ENCODE assay signal across 20 cellular contexts in genomic region chr17:43852571-43852970, GRCh38. TPM values are rescaled to one million over a fixed set of nuclear protein-coding genes. Genes with fewer than 3 reads are reported as not detected.
A peak's percentile ranks its signal among the peaks of the same experiment; 100 is the strongest.
DNase-seq lines count a peak whose midpoint lies in the region; ATAC-seq and TF ChIP-seq lines count a peak whose summit lies in the region.
"Had no signal": no experiment of that assay in that cellular context is flagged by ENCODE, and none has a peak within 500 bp of the region (broad histone marks: within the 10 kb centered on the region; RNA-seq: fewer than 3 reads in every experiment).

No MANE protein-coding gene starts in this region.

- no peaks in the 10 kb centered on the region for H3F3A ChIP-seq in neural progenitor cell (ENCODE audit: low read depth)

- H3K27ac Mint-ChIP-seq in neural progenitor cell: peak overlapping the region; percentile 57
- no peak overlapping the region for H3K27ac Mint-ChIP-seq in activated naive CD4-positive, alpha-beta T cell treated with anti-CD3 and anti-CD28 coated beads for 36 hours
- H3K27ac Mint-ChIP-seq: CD4-positive, alpha-beta T cell had no signal

- no peaks in the 10 kb centered on the region for H4K20me1 ChIP-seq in neural progenitor cell (ENCODE audit: low read depth)
- H4K20me1 ChIP-seq: BLaER1 treated with 17β-estradiol and CSF1 and Interleukin-3, amounts not matched to agents 10 nM and 100 nM had no signal

- no peak overlapping the region for H3K27ac ChIP-seq in right atrium auricular region
- no peak overlapping the region for H3K27ac ChIP-seq in neural progenitor cell
- peak overlapping the region; percentile 30 for H3K27ac ChIP-seq in subcutaneous abdominal adipose tissue (ENCODE audit: low read depth, low read length)
- H3K27ac ChIP-seq: 22Rv1; BLaER1 treated with 17β-estradiol and CSF1 and Interleukin-3, amounts not matched to agents 10 nM and 100 nM had no signal

- no peak overlapping the region for H2AFZ ChIP-seq in neural progenitor cell (replicated peaks)

- TF ChIP-seq CTCF in right atrium auricular region (IDR thresholded peaks at IDR 0.05) (no peak), neural progenitor cell (IDR thresholded peaks at IDR 0.05) (no peak)

- peaks cover 4% of the 10 kb centered on the region for H3K4me1 Mint-ChIP-seq in neural progenitor cell
- H3K4me1 Mint-ChIP-seq in activated naive CD4-positive, alpha-beta T cell treated with anti-CD3 and anti-CD28 coated beads for 36 hours (ENCODE audit: low read depth): no peaks in the 10 kb centered on the region

- H3K4me3 Mint-ChIP-seq in neural progenitor cell: no peak overlapping the region
- H3K4me3 Mint-ChIP-seq in activated naive CD4-positive, alpha-beta T cell treated with anti-CD3 and anti-CD28 coated beads for 36 hours: no peak overlapping the region
- H3K4me3 Mint-ChIP-seq: CD14-positive monocyte; CD4-positive, alpha-beta T cell had no signal

- H3K9me3 ChIP-seq in right atrium auricular region: no peaks in the 10 kb centered on the region
- H3K9me3 ChIP-seq in neural progenitor cell (ENCODE audit: low read depth): no peaks in the 10 kb centered on the region
- no peaks in the 10 kb centered on the region for H3K9me3 ChIP-seq in subcutaneous abdominal adipose tissue (ENCODE audit: control insufficient read depth in 5 of 5, low read length in 5 of 5)
- H3K9me3 ChIP-seq: BE2C had no signal

- no peaks in the 10 kb centered on the region for H3K36me3 Mint-ChIP-seq in neural progenitor cell
- H3K36me3 Mint-ChIP-seq in activated naive CD4-positive, alpha-beta T cell treated with anti-CD3 and anti-CD28 coated beads for 36 hours (ENCODE audit: low read depth): no peaks in the 10 kb centered on the region
- H3K36me3 Mint-ChIP-seq: CD14-positive monocyte had no signal

- H3K4me3 ChIP-seq in right atrium auricular region (no peak overlapping the region), neural progenitor cell (no peak overlapping the region), subcutaneous abdominal adipose tissue (ENCODE audit: low read depth in 1 of 5, low read length in 5 of 5) (peak overlapping the region in 1 of 5 donors; percentile 28)
- H3K4me3 ChIP-seq: BLaER1 treated with 17β-estradiol and CSF1 and Interleukin-3, amounts not matched to agents 10 nM and 100 nM had no signal

- no peak for ATAC-seq in Right ventricle myocardium inferior

- H3K36me3 ChIP-seq in right atrium auricular region: no peaks in the 10 kb centered on the region
- no peaks in the 10 kb centered on the region for H3K36me3 ChIP-seq in neural progenitor cell
- peaks cover 0 to 12% (median 0%) of the 10 kb centered on the region in 5 donors for H3K36me3 ChIP-seq in subcutaneous abdominal adipose tissue (ENCODE audit: control insufficient read depth in 5 of 5, insufficient read depth in 5 of 5, low read length in 5 of 5)
- H3K36me3 ChIP-seq: BE2C; BLaER1 treated with 17β-estradiol and CSF1 and Interleukin-3, amounts not matched to agents 10 nM and 100 nM had no signal

- H3K79me2 ChIP-seq in neural progenitor cell (ENCODE audit: low read depth): no peaks in the 10 kb centered on the region

- CTCF ChIA-PET in activated naive CD4-positive, alpha-beta T cell treated with anti-CD3 and anti-CD28 coated beads for 36 hours (lab: Charles Lee): no interaction called here

- H3K4me1 ChIP-seq in right atrium auricular region (peaks cover 0 to 8% of the 10 kb centered on the region in 2 donors), neural progenitor cell (no peaks in the 10 kb centered on the region), subcutaneous abdominal adipose tissue (ENCODE audit: control insufficient read depth in 5 of 5, insufficient read depth in 5 of 5, low read length in 5 of 5) (peaks cover 0 to 63% (median 22%) of the 10 kb centered on the region in 5 donors)
- H3K4me1 ChIP-seq: BE2C had no signal

- H3K27me3 ChIP-seq in right atrium auricular region (no peaks in the 10 kb centered on the region), neural progenitor cell (no peaks in the 10 kb centered on the region), subcutaneous abdominal adipose tissue (ENCODE audit: control insufficient read depth in 5 of 5, insufficient read depth in 4 of 5, low read length in 5 of 5) (peaks cover 6 to 24% (median 14%) of the 10 kb centered on the region in 5 donors)
- H3K27me3 ChIP-seq: BE2C; BLaER1 treated with 17β-estradiol and CSF1 and Interleukin-3, amounts not matched to agents 10 nM and 100 nM had no signal

- peak; percentile 11 for DNase-seq in Right ventricle myocardium inferior (ENCODE audit: missing footprints)
- DNase-seq in right atrium auricular region (ENCODE audit: low spot score): no peak
- DNase-seq in neural progenitor cell (ENCODE audit: low spot score): no peak
- no peak for DNase-seq in NCI-H345 treated with DMSO at 0.1 percent for 48 hours (lab: John Stamatoyannopoulos, UW; ENCODE audit: unreplicated experiment)
- DNase-seq in activated naive CD4-positive, alpha-beta T cell treated with anti-CD3 and anti-CD28 coated beads for 36 hours: no peak
- DNase-seq: AML-193; BE2C; Calu3; CD4-positive, alpha-beta T cell; COR-L47; DMS53; DMS79 treated with DMSO at 0.1 percent for 48 hours; GF-D8; GOT3; HCEC 1CT had no signal

- H3K9me3 Mint-ChIP-seq in neural progenitor cell: no peaks in the 10 kb centered on the region
- no peaks in the 10 kb centered on the region for H3K9me3 Mint-ChIP-seq in activated naive CD4-positive, alpha-beta T cell treated with anti-CD3 and anti-CD28 coated beads for 36 hours
- H3K9me3 Mint-ChIP-seq: CD4-positive, alpha-beta T cell had no signal

- no peak overlapping the region for H3K4me2 ChIP-seq in neural progenitor cell

- H3K27me3 Mint-ChIP-seq in neural progenitor cell (ENCODE audit: insufficient read depth, low read depth): peaks cover 4% of the 10 kb centered on the region
- peaks cover 6% of the 10 kb centered on the region for H3K27me3 Mint-ChIP-seq in activated naive CD4-positive, alpha-beta T cell treated with anti-CD3 and anti-CD28 coated beads for 36 hours (ENCODE audit: low read depth)

- intact Hi-C loops in Right ventricle myocardium inferior (cut with DNase I): no loop called here
- intact Hi-C loops in activated naive CD4-positive, alpha-beta T cell treated with anti-CD3 and anti-CD28 coated beads for 36 hours (cut with micrococcal nuclease): no loop called here

- H3K9ac ChIP-seq in neural progenitor cell (no peak overlapping the region), subcutaneous abdominal adipose tissue (ENCODE audit: low read length in 5 of 5) (peak overlapping the region in 1 of 5 donors; percentile 12)
- H3K9ac ChIP-seq: BLaER1 treated with 17β-estradiol and CSF1 and Interleukin-3, amounts not matched to agents 10 nM and 100 nM had no signal

RNA-seq across cellular contexts. Expression of gene CD300LG, which starts 5.6 kb away (rescaled TPM):
- 16.6 TPM for total RNA-seq in Right ventricle myocardium inferior
- total RNA-seq in right atrium auricular region: 10 to 100 TPM; 11.8 to 30.4 TPM
- not detected in 2 replicates for total RNA-seq in neural progenitor cell (ENCODE audit: low replicate concordance)
- not detected for total RNA-seq in activated naive CD4-positive, alpha-beta T cell treated with anti-CD3 and anti-CD28 coated beads for 36 hours
- total RNA-seq: Calu3; CD4-positive, alpha-beta T cell; G401 had no signal

RNA-seq across cellular contexts. Expression of gene MPP3, which starts 19.6 kb away (rescaled TPM):
- 43.0 TPM for total RNA-seq in Right ventricle myocardium inferior
- total RNA-seq in right atrium auricular region: 10 to 100 TPM; 35.0 to 36.2 TPM
- total RNA-seq in neural progenitor cell (ENCODE audit: low replicate concordance): 6.1 and 7.0 TPM in 2 replicates
- under 1 TPM; 0.30 to 0.33 TPM for total RNA-seq in activated naive CD4-positive, alpha-beta T cell treated with anti-CD3 and anti-CD28 coated beads for 36 hours

RNA-seq across cellular contexts. Expression of gene MPP2, which starts 54.8 kb away (rescaled TPM):
- total RNA-seq in Right ventricle myocardium inferior (16.2 TPM), right atrium auricular region (10 to 100 TPM; 11.9 to 15.6 TPM), neural progenitor cell (ENCODE audit: low replicate concordance) (7.8 and 24.5 TPM in 2 replicates)
- 1 to 10 TPM; 2.3 to 2.5 TPM for total RNA-seq in activated naive CD4-positive, alpha-beta T cell treated with anti-CD3 and anti-CD28 coated beads for 36 hours

Comparison
In these comparisons a context has a peak if more than half of its experiments do, and no peak if none do; other contexts are left out.
1. RNA of gene CD300LG, which starts 5.6 kb away (total RNA-seq): 11.8 to 30.4 TPM in right atrium auricular region and 16.6 TPM in Right ventricle myocardium inferior (single experiment); not detected in neural progenitor cell and not detected in activated naive CD4-positive, alpha-beta T cell treated with anti-CD3 and anti-CD28 coated beads for 36 hours; every median in the first group is over 10 times any median in the second.